Comparison of ENCODE assay signal across 23 cellular contexts in the genomic region with DNA sequence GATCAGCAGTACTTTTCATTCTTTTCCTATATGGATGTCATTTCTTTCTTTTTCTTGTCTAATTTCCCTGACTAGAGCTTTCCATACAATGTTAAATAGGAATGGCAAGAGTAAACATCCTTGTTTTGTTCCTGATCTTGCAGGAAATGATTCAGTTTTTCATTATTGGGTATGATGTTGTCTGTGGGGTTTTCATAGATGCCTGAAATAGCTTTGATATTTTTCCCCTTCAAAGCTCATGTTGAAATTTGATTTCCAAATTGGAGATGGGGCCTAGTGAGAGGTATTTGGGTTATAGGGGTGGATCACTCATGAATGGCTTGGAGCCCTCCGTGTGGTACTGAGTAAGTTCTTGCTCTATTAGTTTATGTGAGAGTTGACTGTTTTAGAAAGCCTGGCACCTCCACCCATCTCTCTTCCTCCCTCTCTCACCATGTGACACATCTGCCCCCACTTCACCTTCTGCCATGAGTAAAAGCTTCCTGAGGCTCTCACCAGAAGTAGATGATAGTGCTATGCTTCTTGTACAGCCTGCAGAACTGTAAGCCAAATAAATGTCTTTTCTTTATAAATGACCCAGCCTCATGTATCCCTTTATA. TPM values are rescaled to one million over a fixed set of nuclear protein-coding genes. Genes with fewer than 3 reads are reported as not detected.
A peak's percentile ranks its signal among the peaks of the same experiment; 100 is the strongest.
DNase-seq lines count a peak whose midpoint lies in the region; ATAC-seq and TF ChIP-seq lines count a peak whose summit lies in the region.
"Had no signal": no experiment of that assay in that cellular context is flagged by ENCODE, and none has a peak within 500 bp of the region (broad histone marks: within the 10 kb centered on the region; RNA-seq: fewer than 3 reads in every experiment).

No MANE protein-coding gene starts in this region.

- peak overlapping the region; percentile 70 for H3K27ac Mint-ChIP-seq in CD8-positive, alpha-beta T cell
- H3K27ac Mint-ChIP-seq in activated naive CD8-positive, alpha-beta T cell = peak overlapping the region; percentile 51
- H3K27ac Mint-ChIP-seq: nephron; T-helper 2 cell treated with Interferon-gamma antibody and Interleukin-4, amounts not matched to agents 5 μg/mL and 100 μg/mL, for 36 hours; WTC11 had no signal

- no peak overlapping the region for H3K27ac ChIP-seq in CD8-positive, alpha-beta T cell (ENCODE audit: low read depth, low read length)
- H3K27ac ChIP-seq: PC-9, thoracic aorta had no signal

- H3K4me3 ChIP-seq in CD8-positive, alpha-beta T cell (ENCODE audit: low read depth, low read length) = no peak overlapping the region
- H3K4me3 ChIP-seq in fibroblast of pulmonary artery (replicated peaks; ENCODE audit: low read depth, low read length) = no peak overlapping the region
- H3K4me3 ChIP-seq: PC-9, thoracic aorta had no signal

- TF ChIP-seq CTCF in CD8-positive, alpha-beta T cell (IDR thresholded peaks at IDR 0.05) = no peak
- TF ChIP-seq CTCF in fibroblast of pulmonary artery (IDR thresholded peaks at IDR 0.05; ENCODE audit: low read length, missing control alignments) (no peak), GM10248 (IDR thresholded peaks at IDR 0.05; ENCODE audit: control extremely low read depth, extremely low read depth, low read depth, missing control alignments) (no peak)

- DNase-seq in activated CD4-positive, CD25-positive, alpha-beta regulatory T cell (lab: John Stamatoyannopoulos, UW) = no peak
- DNase-seq in CD8-positive, alpha-beta T cell = no peak
- DNase-seq in fibroblast of pulmonary artery (ENCODE audit: low read depth) = peak; percentile 53
- DNase-seq in GM10248 (ENCODE audit: extremely low spot score) = no peak
- DNase-seq in NCI-H345 treated with DMSO at 0.1 percent for 48 hours (lab: John Stamatoyannopoulos, UW; ENCODE audit: unreplicated experiment) = no peak
- DNase-seq: 8988T, hypothalamus, mesenchymal stem cell, NCI-H1436, NCI-H2171 treated with DMSO at 0.1 percent for 48 hours, PC-9, posterior cingulate gyrus had no signal

- no peaks in the 10 kb centered on the region for H3K9me3 ChIP-seq in CD8-positive, alpha-beta T cell (ENCODE audit: low read length)
- H3K9me3 ChIP-seq: thoracic aorta had no signal

- no peaks in the 10 kb centered on the region for H3K27me3 Mint-ChIP-seq in CD8-positive, alpha-beta T cell (ENCODE audit: low read depth)
- no peaks in the 10 kb centered on the region for H3K27me3 Mint-ChIP-seq in activated naive CD8-positive, alpha-beta T cell
- H3K27me3 Mint-ChIP-seq: central memory CD8-positive, alpha-beta T cell had no signal

- peaks cover 78% of the 10 kb centered on the region for H3K4me1 Mint-ChIP-seq in CD8-positive, alpha-beta T cell (ENCODE audit: low read depth)
- H3K4me1 Mint-ChIP-seq in activated naive CD8-positive, alpha-beta T cell (ENCODE audit: low read depth) = peaks cover 80% of the 10 kb centered on the region
- H3K4me1 Mint-ChIP-seq: nephron had no signal

- CTCF ChIA-PET in CD8-positive, alpha-beta T cell (lab: Charles Lee) = interaction anchor here (4.0 kb wide), 1 partner anchor 48 kb away, joined by 17 read pairs; no protein-coding TSS in a partner anchor
- CTCF ChIA-PET in GM10248 (lab: Yijun Ruan, JAX) = interaction anchor here (0.9 to 4.2 kb wide), 5 partner anchors 17 to 53 kb away, joined by 3 to 26 read pairs (median 5); no protein-coding TSS in a partner anchor

- POLR2A ChIA-PET in CD8-positive, alpha-beta T cell (lab: Charles Lee) = no interaction called here
- POLR2A ChIA-PET in GM10248 (lab: Yijun Ruan, JAX) = no interaction called here

- no peaks in the 10 kb centered on the region for H3K27me3 ChIP-seq in CD8-positive, alpha-beta T cell (ENCODE audit: insufficient read depth, low read length)

- H3K4me3 Mint-ChIP-seq in CD8-positive, alpha-beta T cell = peak overlapping the region; percentile 49
- peak overlapping the region; percentile 41 for H3K4me3 Mint-ChIP-seq in activated naive CD8-positive, alpha-beta T cell
- H3K4me3 Mint-ChIP-seq: central memory CD8-positive, alpha-beta T cell; nephron; T-helper 2 cell treated with Interferon-gamma antibody and Interleukin-4, amounts not matched to agents 5 μg/mL and 100 μg/mL, for 36 hours; WTC11 had no signal

- H3K9me3 Mint-ChIP-seq in CD8-positive, alpha-beta T cell = no peaks in the 10 kb centered on the region
- H3K9me3 Mint-ChIP-seq in activated naive CD8-positive, alpha-beta T cell (ENCODE audit: low read depth) = no peaks in the 10 kb centered on the region
- H3K9me3 Mint-ChIP-seq: central memory CD8-positive, alpha-beta T cell; nephron; T-helper 2 cell treated with Interferon-gamma antibody and Interleukin-4, amounts not matched to agents 5 μg/mL and 100 μg/mL, for 36 hours; WTC11 had no signal

- H3K4me1 ChIP-seq in CD8-positive, alpha-beta T cell (ENCODE audit: insufficient read depth, low read length) = peaks cover 52% of the 10 kb centered on the region

- intact Hi-C loops in CD8-positive, alpha-beta T cell (cut with DNase I, micrococcal nuclease) = loop anchor here in 1 of 2 experiments (5.0 kb wide), 1 partner anchor 245 kb away; a partner anchor contains a TSS

- H3K36me3 ChIP-seq in CD8-positive, alpha-beta T cell (ENCODE audit: insufficient read depth, low read length) = no peaks in the 10 kb centered on the region
- H3K36me3 ChIP-seq: thoracic aorta had no signal

- ATAC-seq in activated CD4-positive, CD25-positive, alpha-beta regulatory T cell treated with anti-CD3 and anti-CD28 coated beads, Interleukin-2, amount 50 U/mL, for 24 hours = peak; percentile 62 to 75
- ATAC-seq in CD8-positive, alpha-beta T cell = no peak
- ATAC-seq in HG02981 (IDR thresholded peaks at IDR 0.05; ENCODE audit: unreplicated experiment) = no peak
- ATAC-seq: WTC11 had no signal

- H3K36me3 Mint-ChIP-seq in CD8-positive, alpha-beta T cell = peaks cover 2% of the 10 kb centered on the region
- peaks cover 6% of the 10 kb centered on the region for H3K36me3 Mint-ChIP-seq in activated naive CD8-positive, alpha-beta T cell
- H3K36me3 Mint-ChIP-seq: WTC11 had no signal

RNA-seq across cellular contexts. Expression of a gene that starts 22.3 kb away (rescaled TPM):
- total RNA-seq in CD8-positive, alpha-beta T cell = 10 to 100 TPM; 10.5 to 11.9 TPM
- total RNA-seq: fibroblast of villous mesenchyme, PC-9, SK-MEL-5 had no signal

RNA-seq across cellular contexts. Expression of a gene that starts 40.4 kb away (rescaled TPM):
- not detected for total RNA-seq in CD8-positive, alpha-beta T cell
- total RNA-seq: fibroblast of villous mesenchyme, kidney epithelial cell, PC-9, thoracic aorta had no signal

Comparison
In these comparisons a context has a peak if more than half of its experiments do, and no peak if none do; other contexts are left out.
1. ATAC-seq: peak in activated CD4-positive, CD25-positive, alpha-beta regulatory T cell treated with anti-CD3 and anti-CD28 coated beads, Interleukin-2, amount 50 U/mL, for 24 hours (2 of 2); none in CD8-positive, alpha-beta T cell (single experiment) and HG02981 (single experiment).